ENCODE assay signal across 8 cellular contexts in the genomic region with DNA sequence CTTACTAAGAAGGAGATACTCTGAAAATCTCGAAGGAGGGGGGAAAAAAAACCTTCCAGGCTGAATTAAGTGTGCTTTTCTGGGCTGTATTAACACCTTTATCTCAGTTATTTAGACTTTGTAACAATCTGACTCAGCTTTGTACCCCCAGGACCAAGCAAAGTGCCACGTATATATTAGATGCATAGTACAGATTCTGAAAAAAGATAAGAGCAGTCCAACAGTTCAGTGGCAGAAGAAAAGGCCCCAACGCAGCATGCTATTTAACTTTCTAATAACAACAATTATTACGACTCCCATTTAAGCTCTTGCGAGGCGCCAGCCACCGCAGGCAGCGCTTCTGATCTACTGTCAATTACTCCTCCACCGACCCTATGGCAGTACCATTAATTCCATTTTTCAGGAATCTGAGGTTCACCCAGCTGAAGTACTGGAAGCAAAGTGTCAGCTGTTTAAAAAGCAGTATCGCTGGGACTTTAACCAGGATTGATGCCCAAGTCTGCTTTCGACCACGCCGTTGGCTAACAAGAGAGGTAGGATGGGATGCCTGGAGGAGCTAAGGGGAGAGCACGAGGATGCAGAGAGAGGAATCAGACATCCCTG. TPM values are rescaled to one million over a fixed set of nuclear protein-coding genes. Genes with fewer than 3 reads are reported as not detected.
DNase-seq lines count a peak whose midpoint lies in the region; ATAC-seq and TF ChIP-seq lines count a peak whose summit lies in the region.

No MANE protein-coding gene starts in this region.

- H3K9ac ChIP-seq in NT2/D1 (ENCODE audit: insufficient read length, low read depth) = peak overlapping the region; percentile 82

- ATAC-seq in GM18520 (IDR thresholded peaks at IDR 0.05; ENCODE audit: unreplicated experiment) = no peak

- peaks cover 7% of the 10 kb centered on the region for H3K27me3 ChIP-seq in NT2/D1 (ENCODE audit: insufficient read depth, insufficient read length)

- H3K36me3 ChIP-seq in NT2/D1 (ENCODE audit: insufficient read depth, insufficient read length, low read length) = no peaks in the 10 kb centered on the region

- peaks cover 4% of the 10 kb centered on the region for H3K27me3 Mint-ChIP-seq in progenitor cell of endocrine pancreas

- H3K4me1 Mint-ChIP-seq in progenitor cell of endocrine pancreas (ENCODE audit: low read depth) = no peaks in the 10 kb centered on the region

- H3K4me3 Mint-ChIP-seq in progenitor cell of endocrine pancreas (ENCODE audit: low read depth) = peak overlapping the region; percentile 79

- peaks cover 1% of the 10 kb centered on the region for H3K36me3 Mint-ChIP-seq in progenitor cell of endocrine pancreas (ENCODE audit: insufficient read depth)

- peaks cover 7% of the 10 kb centered on the region for H3K9me3 Mint-ChIP-seq in progenitor cell of endocrine pancreas (ENCODE audit: low read depth)

- peak overlapping the region; percentile 75 for H3K4me3 ChIP-seq in NT2/D1 (ENCODE audit: insufficient read length, low read depth)
- H3K4me3 ChIP-seq in epithelial cell of proximal tubule (ENCODE audit: low read depth, low read length) = peak overlapping the region; percentile 89

- H3K9me3 ChIP-seq in NT2/D1 (ENCODE audit: insufficient read depth, low read length) = peaks cover 13% of the 10 kb centered on the region; the same call in 1 of the 2 replicates

- TF ChIP-seq CTCF in epithelial cell of proximal tubule (conservative IDR thresholded peaks at IDR 0.05; ENCODE audit: low read depth, low read length) (no peak), progenitor cell of endocrine pancreas (IDR thresholded peaks at IDR 0.05; ENCODE audit: unreplicated experiment) (no peak)

- no peak overlapping the region for H3K27ac Mint-ChIP-seq in progenitor cell of endocrine pancreas

- H3K4me1 ChIP-seq in NT2/D1 (ENCODE audit: insufficient read depth, insufficient read length) = no peaks in the 10 kb centered on the region

- peak; percentile 8 to 20 for DNase-seq in NCI-H526 (lab: John Stamatoyannopoulos, UW)
- no peak for DNase-seq in NCI-H526 treated with DMSO at 0.1 percent for 48 hours (lab: John Stamatoyannopoulos, UW)
- DNase-seq in NT2/D1 (ENCODE audit: low read depth, low spot score) = no peak
- DNase-seq in epithelial cell of proximal tubule (ENCODE audit: low read depth) = no peak
- DNase-seq in progenitor cell of endocrine pancreas (ENCODE audit: low spot score, unreplicated experiment) = no peak
- DNase-seq in epidermal melanocyte (ENCODE audit: insufficient read length, low spot score) = no peak
- no peak for DNase-seq in GF-D8 (lab: John Stamatoyannopoulos, UW)

RNA-seq across cellular contexts. Expression of gene LIPA, which starts 0.7 kb away (rescaled TPM):
- total RNA-seq in epithelial cell of proximal tubule (16.5 and 40.8 TPM in 2 replicates), progenitor cell of endocrine pancreas (17.0 and 19.5 TPM in 2 replicates)

RNA-seq across cellular contexts. Expression of gene CH25H, which starts 43.8 kb away (rescaled TPM):
- total RNA-seq in epithelial cell of proximal tubule (1.1 TPM in 1 of 2 replicates, not detected in the other), progenitor cell of endocrine pancreas (not detected in 2 replicates)

RNA-seq across cellular contexts. Expression of gene IFIT2, which starts 50.9 kb away (rescaled TPM):
- 1.7 and 2.2 TPM in 2 replicates for total RNA-seq in epithelial cell of proximal tubule
- total RNA-seq in progenitor cell of endocrine pancreas = not detected in 2 replicates

Comparison
In these comparisons a context has a peak if more than half of its experiments do, and no peak if none do; other contexts are left out.
1. DNase-seq: peak in NCI-H526 (2 of 2); none in NCI-H526 treated with DMSO at 0.1 percent for 48 hours (single experiment), NT2/D1 (single experiment), epithelial cell of proximal tubule (single experiment), progenitor cell of endocrine pancreas (single experiment), epidermal melanocyte (single experiment) and GF-D8 (single experiment).